Comparison of ENCODE assay signal across 30 cellular contexts in the genomic region with DNA sequence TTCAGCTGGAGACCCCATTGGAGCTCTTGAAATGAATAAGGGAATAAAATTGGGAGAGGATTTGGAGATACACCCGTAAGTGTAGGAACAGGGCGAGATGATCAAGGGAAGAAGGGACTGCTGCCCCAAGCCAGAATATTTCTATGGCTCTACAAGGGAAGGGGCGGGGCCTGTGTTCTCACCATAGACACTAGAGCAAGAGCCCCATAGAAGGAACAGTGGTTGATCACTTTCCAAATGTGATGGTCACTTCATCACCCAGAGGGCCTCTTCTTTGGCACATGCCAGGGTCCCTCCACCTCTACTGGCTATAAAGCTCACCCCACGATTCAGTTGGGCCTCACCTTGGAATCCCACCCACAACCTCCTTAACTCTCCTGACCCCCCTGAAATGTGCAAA. TPM values are rescaled to one million over a fixed set of nuclear protein-coding genes. Genes with fewer than 3 reads are reported as not detected.
DNase-seq lines count a peak whose midpoint lies in the region; ATAC-seq, FAIRE-seq and TF ChIP-seq lines count a peak whose summit lies in the region.
"Had no signal": no experiment of that assay in that cellular context is flagged by ENCODE, and none has a peak within 500 bp of the region (broad histone marks: within the 10 kb centered on the region; RNA-seq: fewer than 3 reads in every experiment).

No MANE protein-coding gene starts in this region.

- H3K9me3 ChIP-seq in astrocyte (ENCODE audit: insufficient read depth, low read depth, low read length) (no peaks in the 10 kb centered on the region), iPS-18a (ENCODE audit: control insufficient read depth, low read depth, low read length) (no peaks in the 10 kb centered on the region), psoas muscle (no peaks in the 10 kb centered on the region), Caco-2 (no peaks in the 10 kb centered on the region)
- H3K9me3 ChIP-seq: left ventricle myocardium inferior, SK-N-SH had no signal

- DNase-seq in G401 (ENCODE audit: low spot score): peak; percentile 38
- DNase-seq in astrocyte (ENCODE audit: low read depth): no peak
- no peak for DNase-seq in psoas muscle
- no peak for DNase-seq in activated T-helper 2 cell treated with anti-CD3 and anti-CD28 coated beads, Interferon-gamma antibody, Interleukin-2, Interleukin-4, amounts not matched to agents 10 μg/mL and 5 μg/mL and 100 μg/mL, durations not matched to agents 14 hours and 24 hours and 36 hours (ENCODE audit: low spot score)
- no peak for DNase-seq in Caco-2
- DNase-seq in COLO829 (ENCODE audit: low spot score): no peak
- no peak for DNase-seq in NCI-H1092 (lab: John Stamatoyannopoulos, UW)
- DNase-seq: activated CD4-positive, alpha-beta T cell treated with anti-CD3 and anti-CD28 coated beads, Interleukin-2, amount 10 ng/mL, durations not matched to agents 7 days and 5 days; activated CD8-positive, alpha-beta memory T cell treated with anti-CD3 and anti-CD28 coated beads, Interleukin-2, amount 10 ng/mL, durations not matched to agents 7 days and 5 days; activated naive CD4-positive, alpha-beta T cell treated with anti-CD3 and anti-CD28 coated beads for 36 hours; activated T-cell treated with anti-CD3 and anti-CD28 coated beads, Interleukin-2, amount 50 U/mL, for 72 hours; CD8-positive, alpha-beta memory T cell; dermis blood vessel endothelial cell; DMS53; GF-D8; immature natural killer cell; left ventricle myocardium inferior; midbrain; naive thymus-derived CD8-positive, alpha-beta T cell; NCI-H187; NCI-H69; SK-N-SH had no signal

- intact Hi-C loops in psoas muscle (cut with DNase I): no loop called here
- intact Hi-C loops in activated T-helper 2 cell treated with anti-CD3 and anti-CD28 coated beads, Interferon-gamma antibody, Interleukin-2, Interleukin-4, amounts not matched to agents 10 μg/mL and 5 μg/mL and 100 μg/mL, durations not matched to agents 14 hours and 24 hours and 36 hours (cut with micrococcal nuclease): no loop called here
- intact Hi-C loops in Caco-2 (cut with micrococcal nuclease; ENCODE audit: unreplicated experiment): no loop called here

- no peaks in the 10 kb centered on the region for H4K20me1 ChIP-seq in astrocyte (ENCODE audit: insufficient read depth, low read length)

- POLR2A ChIA-PET in Caco-2 (lab: Charles Lee): no interaction called here

- H3K27me3 ChIP-seq in astrocyte (ENCODE audit: insufficient read depth, low read length): no peaks in the 10 kb centered on the region
- no peaks in the 10 kb centered on the region for H3K27me3 ChIP-seq in iPS-18a (ENCODE audit: control insufficient read depth, insufficient read depth, low read length)
- no peaks in the 10 kb centered on the region for H3K27me3 ChIP-seq in psoas muscle (ENCODE audit: insufficient read depth in 3 of 3, low read length in 2 of 3)
- H3K27me3 ChIP-seq in Caco-2 (replicated peaks; ENCODE audit: control insufficient read depth, insufficient read depth, low read length): no peaks in the 10 kb centered on the region
- H3K27me3 ChIP-seq: cardiac muscle cell had no signal

- CTCF ChIA-PET in Caco-2 (lab: Charles Lee): no interaction called here

- in situ Hi-C loops in G401 (cut with HindIII; ENCODE audit: low sequenced_read_pairs): no loop called here

- H3K4me3 Mint-ChIP-seq in astrocyte (ENCODE audit: unreplicated experiment): no peak overlapping the region
- no peak overlapping the region for H3K4me3 Mint-ChIP-seq in activated T-helper 2 cell treated with anti-CD3 and anti-CD28 coated beads, Interferon-gamma antibody, Interleukin-2, Interleukin-4, amounts not matched to agents 10 μg/mL and 5 μg/mL and 100 μg/mL, durations not matched to agents 14 hours and 24 hours and 36 hours (ENCODE audit: low read depth)
- no peak overlapping the region for H3K4me3 Mint-ChIP-seq in Caco-2 (ENCODE audit: unreplicated experiment)
- H3K4me3 Mint-ChIP-seq: activated CD4-positive, alpha-beta T cell treated with anti-CD3 and anti-CD28 coated beads, Interleukin-2, amount 10 ng/mL, durations not matched to agents 7 days and 5 days; activated CD8-positive, alpha-beta memory T cell treated with anti-CD3 and anti-CD28 coated beads, Interleukin-2, amount 10 ng/mL, durations not matched to agents 7 days and 5 days; activated naive CD4-positive, alpha-beta T cell treated with anti-CD3 and anti-CD28 coated beads for 36 hours; activated T-cell treated with anti-CD3 and anti-CD28 coated beads, Interleukin-2, amount 50 U/mL, for 72 hours; CD8-positive, alpha-beta memory T cell; immature natural killer cell; naive thymus-derived CD8-positive, alpha-beta T cell; stimulated activated effector memory CD8-positive, alpha-beta T cell treated with anti-CD3 and anti-CD28 coated beads, Interleukin-12 subunit alpha, Interleukin-12 subunit beta, amount 100 ng/mL, for 72 hours; T-helper 2 cell treated with Interferon-gamma antibody and Interleukin-4, amounts not matched to agents 5 μg/mL and 100 μg/mL, for 36 hours had no signal

- no peak overlapping the region for H2AFZ ChIP-seq in astrocyte (ENCODE audit: low read depth, low read length)

- FAIRE-seq in astrocyte (lab: Jason Lieb, UNC): no peak
- FAIRE-seq: A204.1, GM18507, HTR-8/SVneo had no signal

- no peak overlapping the region for H3K4me3 ChIP-seq in astrocyte (ENCODE audit: insufficient read depth, low read depth, low read length)
- peak overlapping the region; percentile 66 for H3K4me3 ChIP-seq in iPS-18a (ENCODE audit: low read length)
- H3K4me3 ChIP-seq in psoas muscle: no peak overlapping the region
- no peak overlapping the region for H3K4me3 ChIP-seq in Caco-2 (ENCODE audit: low read depth, low read length)
- H3K4me3 ChIP-seq: cardiac muscle cell, left ventricle myocardium inferior, skin epidermis had no signal

- H3K4me1 ChIP-seq in astrocyte (ENCODE audit: insufficient read depth, low read length) (peaks cover 27% of the 10 kb centered on the region), iPS-18a (ENCODE audit: control insufficient read depth, low read depth, low read length) (peaks cover 59% of the 10 kb centered on the region), psoas muscle (peaks cover 23% of the 10 kb centered on the region), Caco-2 (no peaks in the 10 kb centered on the region)

- WGBS in psoas muscle, 3 donors: 77 to 93% (median 89%) methylated on average over 4 of the region's 4 CpGs

- H3K4me1 Mint-ChIP-seq in astrocyte (ENCODE audit: low read depth, unreplicated experiment): peaks cover 21% of the 10 kb centered on the region
- no peaks in the 10 kb centered on the region for H3K4me1 Mint-ChIP-seq in activated T-helper 2 cell treated with anti-CD3 and anti-CD28 coated beads, Interferon-gamma antibody, Interleukin-2, Interleukin-4, amounts not matched to agents 10 μg/mL and 5 μg/mL and 100 μg/mL, durations not matched to agents 14 hours and 24 hours and 36 hours (ENCODE audit: low read depth)
- no peaks in the 10 kb centered on the region for H3K4me1 Mint-ChIP-seq in Caco-2 (ENCODE audit: low read depth, unreplicated experiment)
- H3K4me1 Mint-ChIP-seq: activated CD4-positive, alpha-beta T cell treated with anti-CD3 and anti-CD28 coated beads, Interleukin-2, amount 10 ng/mL, durations not matched to agents 7 days and 5 days; activated CD8-positive, alpha-beta memory T cell treated with anti-CD3 and anti-CD28 coated beads, Interleukin-2, amount 10 ng/mL, durations not matched to agents 7 days and 5 days; CD8-positive, alpha-beta memory T cell; immature natural killer cell; naive thymus-derived CD8-positive, alpha-beta T cell; stimulated activated effector memory CD8-positive, alpha-beta T cell treated with anti-CD3 and anti-CD28 coated beads, Interleukin-12 subunit alpha, Interleukin-12 subunit beta, amount 100 ng/mL, for 72 hours had no signal

- H3K27ac ChIP-seq in astrocyte (ENCODE audit: low read depth, low read length) (peak overlapping the region; percentile 95), iPS-18a (ENCODE audit: low read length) (peak overlapping the region; percentile 95), psoas muscle (peak overlapping the region; percentile 67)
- H3K27ac ChIP-seq: cardiac muscle cell, left ventricle myocardium inferior had no signal

- no peaks in the 10 kb centered on the region for H3K79me2 ChIP-seq in astrocyte (ENCODE audit: insufficient read depth, low read length)

- no peaks in the 10 kb centered on the region for H3K36me3 ChIP-seq in astrocyte (ENCODE audit: insufficient read depth, low read length)
- peaks cover 38% of the 10 kb centered on the region for H3K36me3 ChIP-seq in iPS-18a (ENCODE audit: control insufficient read depth, low read depth, low read length)
- H3K36me3 ChIP-seq in psoas muscle (ENCODE audit: insufficient read depth in 1 of 2, low read depth in 1 of 2): peaks cover 0 to 65% of the 10 kb centered on the region in 2 donors
- H3K36me3 ChIP-seq in Caco-2 (ENCODE audit: control insufficient read depth, insufficient read depth, low read length): no peaks in the 10 kb centered on the region
- H3K36me3 ChIP-seq: cardiac muscle cell had no signal

- peak overlapping the region; percentile 81 for H3K4me2 ChIP-seq in astrocyte (ENCODE audit: low read length)
- H3K4me2 ChIP-seq: SK-N-SH had no signal

- peak in 2 of 4 donors; percentile 15 to 23 for ATAC-seq in psoas muscle
- ATAC-seq: activated CD8-positive, alpha-beta memory T cell treated with anti-CD3 and anti-CD28 coated beads, Interleukin-2, amount 10 ng/mL, durations not matched to agents 7 days and 5 days; activated T-cell treated with anti-CD3 and anti-CD28 coated beads, Interleukin-2, amount 50 U/mL, for 72 hours; naive thymus-derived CD8-positive, alpha-beta T cell; stimulated activated effector memory CD8-positive, alpha-beta T cell treated with anti-CD3 and anti-CD28 coated beads, Interleukin-12 subunit alpha, Interleukin-12 subunit beta, amount 100 ng/mL, for 72 hours had no signal

- H3K9ac ChIP-seq in astrocyte (ENCODE audit: low read length) (peak overlapping the region; percentile 85), iPS-18a (ENCODE audit: low read length) (peak overlapping the region; percentile 68)
- H3K9ac ChIP-seq: SK-N-SH had no signal

- TF ChIP-seq CTCF in astrocyte (IDR thresholded peaks at IDR 0.05; ENCODE audit: insufficient read depth, low read depth, low read length) (no peak), psoas muscle (IDR thresholded peaks at IDR 0.05) (no peak), Caco-2 (IDR thresholded peaks at IDR 0.05; ENCODE audit: insufficient read depth in 1 of 2, low read depth in 1 of 2, low read length in 1 of 2, severe bottlenecking in 1 of 2, unreplicated experiment in 1 of 2) (no peak)

- BruUV-seq in Caco-2 (replicated peaks; lab: Mats Ljungman, UMichigan): no TSS peak

- H3K27ac Mint-ChIP-seq in astrocyte (ENCODE audit: unreplicated experiment) (peak overlapping the region; percentile 41), Caco-2 (ENCODE audit: unreplicated experiment) (no peak overlapping the region)
- no peak overlapping the region for H3K27ac Mint-ChIP-seq in activated T-helper 2 cell treated with anti-CD3 and anti-CD28 coated beads, Interferon-gamma antibody, Interleukin-2, Interleukin-4, amounts not matched to agents 10 μg/mL and 5 μg/mL and 100 μg/mL, durations not matched to agents 14 hours and 24 hours and 36 hours
- H3K27ac Mint-ChIP-seq: activated CD4-positive, alpha-beta T cell treated with anti-CD3 and anti-CD28 coated beads, Interleukin-2, amount 10 ng/mL, durations not matched to agents 7 days and 5 days; activated CD8-positive, alpha-beta memory T cell treated with anti-CD3 and anti-CD28 coated beads, Interleukin-2, amount 10 ng/mL, durations not matched to agents 7 days and 5 days; activated naive CD4-positive, alpha-beta T cell treated with anti-CD3 and anti-CD28 coated beads for 36 hours; activated T-cell treated with anti-CD3 and anti-CD28 coated beads, Interleukin-2, amount 50 U/mL, for 72 hours; CD8-positive, alpha-beta memory T cell; immature natural killer cell; naive thymus-derived CD8-positive, alpha-beta T cell; stimulated activated effector memory CD8-positive, alpha-beta T cell treated with anti-CD3 and anti-CD28 coated beads, Interleukin-12 subunit alpha, Interleukin-12 subunit beta, amount 100 ng/mL, for 72 hours; T-helper 2 cell treated with Interferon-gamma antibody and Interleukin-4, amounts not matched to agents 5 μg/mL and 100 μg/mL, for 36 hours had no signal

- H3K27me3 Mint-ChIP-seq in astrocyte (ENCODE audit: low read depth, unreplicated experiment): no peaks in the 10 kb centered on the region
- no peaks in the 10 kb centered on the region for H3K27me3 Mint-ChIP-seq in activated T-helper 2 cell treated with anti-CD3 and anti-CD28 coated beads, Interferon-gamma antibody, Interleukin-2, Interleukin-4, amounts not matched to agents 10 μg/mL and 5 μg/mL and 100 μg/mL, durations not matched to agents 14 hours and 24 hours and 36 hours (ENCODE audit: low read depth)
- no peaks in the 10 kb centered on the region for H3K27me3 Mint-ChIP-seq in Caco-2 (ENCODE audit: insufficient read depth, unreplicated experiment)
- H3K27me3 Mint-ChIP-seq: activated CD4-positive, alpha-beta T cell treated with anti-CD3 and anti-CD28 coated beads, Interleukin-2, amount 10 ng/mL, durations not matched to agents 7 days and 5 days; activated CD8-positive, alpha-beta memory T cell treated with anti-CD3 and anti-CD28 coated beads, Interleukin-2, amount 10 ng/mL, durations not matched to agents 7 days and 5 days; CD8-positive, alpha-beta memory T cell had no signal

- H3K36me3 Mint-ChIP-seq in astrocyte (ENCODE audit: low read depth, unreplicated experiment) (peaks cover 8% of the 10 kb centered on the region), Caco-2 (ENCODE audit: insufficient read depth, unreplicated experiment) (peaks cover 6% of the 10 kb centered on the region)
- H3K36me3 Mint-ChIP-seq in activated T-helper 2 cell treated with anti-CD3 and anti-CD28 coated beads, Interferon-gamma antibody, Interleukin-2, Interleukin-4, amounts not matched to agents 10 μg/mL and 5 μg/mL and 100 μg/mL, durations not matched to agents 14 hours and 24 hours and 36 hours (ENCODE audit: low read depth): no peaks in the 10 kb centered on the region
- H3K36me3 Mint-ChIP-seq: activated CD8-positive, alpha-beta memory T cell treated with anti-CD3 and anti-CD28 coated beads, Interleukin-2, amount 10 ng/mL, durations not matched to agents 7 days and 5 days; CD8-positive, alpha-beta memory T cell; immature natural killer cell; naive thymus-derived CD8-positive, alpha-beta T cell; stimulated activated effector memory CD8-positive, alpha-beta T cell treated with anti-CD3 and anti-CD28 coated beads, Interleukin-12 subunit alpha, Interleukin-12 subunit beta, amount 100 ng/mL, for 72 hours had no signal

- H3K9me3 Mint-ChIP-seq in astrocyte (ENCODE audit: unreplicated experiment) (no peaks in the 10 kb centered on the region), Caco-2 (ENCODE audit: unreplicated experiment) (no peaks in the 10 kb centered on the region)
- H3K9me3 Mint-ChIP-seq in activated T-helper 2 cell treated with anti-CD3 and anti-CD28 coated beads, Interferon-gamma antibody, Interleukin-2, Interleukin-4, amounts not matched to agents 10 μg/mL and 5 μg/mL and 100 μg/mL, durations not matched to agents 14 hours and 24 hours and 36 hours: no peaks in the 10 kb centered on the region
- H3K9me3 Mint-ChIP-seq: activated CD4-positive, alpha-beta T cell treated with anti-CD3 and anti-CD28 coated beads, Interleukin-2, amount 10 ng/mL, durations not matched to agents 7 days and 5 days; activated naive CD4-positive, alpha-beta T cell treated with anti-CD3 and anti-CD28 coated beads for 36 hours; activated T-cell treated with anti-CD3 and anti-CD28 coated beads, Interleukin-2, amount 50 U/mL, for 72 hours; CD8-positive, alpha-beta memory T cell; immature natural killer cell; naive thymus-derived CD8-positive, alpha-beta T cell; stimulated activated effector memory CD8-positive, alpha-beta T cell treated with anti-CD3 and anti-CD28 coated beads, Interleukin-12 subunit alpha, Interleukin-12 subunit beta, amount 100 ng/mL, for 72 hours; T-helper 2 cell treated with Interferon-gamma antibody and Interleukin-4, amounts not matched to agents 5 μg/mL and 100 μg/mL, for 36 hours had no signal

RNA-seq across cellular contexts. Expression of gene GPRC5B, which starts 25.0 kb away (rescaled TPM):
- 0.88 and 2.5 TPM in 2 replicates for total RNA-seq in G401 (2014; rRNA removed; shearing (Covaris generic))
- 9.3 TPM in 2 replicates for total RNA-seq in astrocyte
- total RNA-seq in psoas muscle: 100 to 1,000 TPM in 3 of 4 donors, 10 to 100 TPM in 1; 38.5 to 124 (median 109) TPM
- 10 to 100 TPM; 25.3 to 55.7 (median 50.9) TPM for polyA plus RNA-seq in psoas muscle
- not detected in 2 replicates for total RNA-seq in activated T-helper 2 cell treated with anti-CD3 and anti-CD28 coated beads, Interferon-gamma antibody, Interleukin-2, Interleukin-4, amounts not matched to agents 10 μg/mL and 5 μg/mL and 100 μg/mL, durations not matched to agents 14 hours and 24 hours and 36 hours
- 7.6 and 14.0 TPM in 2 replicates for total RNA-seq in Caco-2 (2022)
- total RNA-seq: activated CD8-positive, alpha-beta memory T cell treated with anti-CD3 and anti-CD28 coated beads, Interleukin-2, amount 10 ng/mL, durations not matched to agents 7 days and 5 days; naive thymus-derived CD8-positive, alpha-beta T cell had no signal
- polyA plus RNA-seq: immature natural killer cell had no signal
